1 cellular context compared by ENCODE assay signal in genomic region chr14:77027538-77028383, GRCh38.
TF ChIP-seq lines count a peak whose summit lies in the region.

No MANE protein-coding gene starts in this region.

TF ChIP-seq in SK-N-SH, 30 proteins besides CTCF, POLR2A, EP300 and RAD21 (continued from another document):
- TF ChIP-seq NFIC (IDR thresholded peaks at IDR 0.05; ENCODE audit: borderline replicate concordance) (no peak), TEAD4 (IDR thresholded peaks at IDR 0.05; ENCODE audit: borderline replicate concordance, insufficient read depth) (no peak), FOSL2 (IDR thresholded peaks at IDR 0.05; ENCODE audit: borderline replicate concordance, low read depth) (no peak), RCOR1 (IDR thresholded peaks at IDR 0.05; ENCODE audit: low read length) (no peak), GABPA (IDR thresholded peaks at IDR 0.05; ENCODE audit: low read depth) (no peak)
